In genomic region chr16:86180780-86181179, GRCh38 we compare ENCODE assay signal across 37 cellular contexts.
"Had no signal": no experiment of that assay in that cellular context is flagged by ENCODE, and none has a peak within 500 bp of the region (broad histone marks: within the 10 kb centered on the region; RNA-seq: fewer than 3 reads in every experiment).

No MANE protein-coding gene starts in this region.

- H3K4me3 ChIP-seq: adrenal gland, body of pancreas, esophagus squamous epithelium, gastroesophageal sphincter, heart right ventricle had no signal

- H3K27ac ChIP-seq: adrenal gland, body of pancreas, epithelial cell of prostate, esophagus squamous epithelium, gastroesophageal sphincter, heart right ventricle, WERI-Rb-1 had no signal

- ATAC-seq: activated CD4-positive, CD25-positive, alpha-beta regulatory T cell treated with anti-CD3 and anti-CD28 coated beads, Interleukin-2, amount 50 U/mL, for 24 hours; activated CD8-positive, alpha-beta memory T cell treated with anti-CD3 and anti-CD28 coated beads, Interleukin-2, amount 10 ng/mL, durations not matched to agents 7 days and 5 days; activated CD8-positive, alpha-beta T cell treated with anti-CD3 and anti-CD28 coated beads, Interleukin-2, amount 10 ng/mL, durations not matched to agents 7 days and 5 days; activated naive CD8-positive, alpha-beta T cell treated with anti-CD3 and anti-CD28 coated beads, Interleukin-2, amount 50 U/mL, for 24 hours; body of pancreas; gastroesophageal sphincter; heart right ventricle; T-helper 17 cell had no signal

- H3K36me3 Mint-ChIP-seq: activated CD4-positive, alpha-beta memory T cell treated with anti-CD3 and anti-CD28 coated beads for 36 hours; activated CD8-positive, alpha-beta memory T cell treated with anti-CD3 and anti-CD28 coated beads, Interleukin-2, amount 10 ng/mL, durations not matched to agents 7 days and 5 days; activated naive CD4-positive, alpha-beta T cell treated with anti-CD3 and anti-CD28 coated beads, Interleukin-2, amount 50 U/mL, for 24 hours; activated naive CD8-positive, alpha-beta T cell treated with anti-CD3 and anti-CD28 coated beads for 36 hours had no signal

- H3K4me3 Mint-ChIP-seq: activated B cell treated with CpG ODN at 0.5 μM for 24 hours; activated CD4-positive, alpha-beta memory T cell treated with anti-CD3 and anti-CD28 coated beads for 36 hours; activated CD8-positive, alpha-beta memory T cell treated with anti-CD3 and anti-CD28 coated beads, Interleukin-2, amount 10 ng/mL, durations not matched to agents 7 days and 5 days; activated CD8-positive, alpha-beta T cell treated with anti-CD3 and anti-CD28 coated beads, Interleukin-2, amount 10 ng/mL, durations not matched to agents 7 days and 5 days; activated naive CD4-positive, alpha-beta T cell treated with anti-CD3 and anti-CD28 coated beads for 36 hours; activated naive CD4-positive, alpha-beta T cell treated with anti-CD3 and anti-CD28 coated beads, Interleukin-2, amount 50 U/mL, for 24 hours; activated naive CD8-positive, alpha-beta T cell treated with anti-CD3 and anti-CD28 coated beads for 36 hours; activated naive CD8-positive, alpha-beta T cell treated with anti-CD3 and anti-CD28 coated beads, Interleukin-2, amount 50 U/mL, for 24 hours; activated T-helper 1 cell treated with anti-CD3 and anti-CD28 coated beads, Interleukin-12 subunit alpha, Interleukin-12 subunit beta, Interleukin-2, Interleukin-4 antibody, amounts not matched to agents 30 ng/mL and 10 ng/mL and 1 ng/mL, durations not matched to agents 14 hours and 24 hours and 36 hours; T-helper 17 cell; T-helper 2 cell treated with Interferon-gamma antibody and Interleukin-4, amounts not matched to agents 5 μg/mL and 100 μg/mL, for 36 hours had no signal

- H3K9me3 ChIP-seq: adrenal gland, body of pancreas, esophagus squamous epithelium, gastroesophageal sphincter had no signal

- H3K4me1 Mint-ChIP-seq: activated B cell treated with CpG ODN at 0.5 μM for 24 hours; activated CD8-positive, alpha-beta memory T cell treated with anti-CD3 and anti-CD28 coated beads, Interleukin-2, amount 10 ng/mL, durations not matched to agents 7 days and 5 days; activated naive CD4-positive, alpha-beta T cell treated with anti-CD3 and anti-CD28 coated beads, Interleukin-2, amount 50 U/mL, for 24 hours; activated naive CD8-positive, alpha-beta T cell treated with anti-CD3 and anti-CD28 coated beads for 36 hours; activated naive CD8-positive, alpha-beta T cell treated with anti-CD3 and anti-CD28 coated beads, Interleukin-2, amount 50 U/mL, for 24 hours; T-helper 17 cell had no signal

- DNase-seq: activated B cell treated with CpG ODN at 0.5 μM for 24 hours; activated CD4-positive, alpha-beta memory T cell treated with anti-CD3 and anti-CD28 coated beads for 36 hours; activated CD4-positive, alpha-beta T cell treated with anti-CD3 and anti-CD28 coated beads for 48 hours; activated CD4-positive, alpha-beta T cell treated with anti-CD3 and anti-CD28 coated beads, Interleukin-2, amount 50 U/mL, for 1 hour; activated CD8-positive, alpha-beta memory T cell treated with anti-CD3 and anti-CD28 coated beads, Interleukin-2, amount 10 ng/mL, durations not matched to agents 7 days and 5 days; activated CD8-positive, alpha-beta memory T cell treated with anti-CD3 and anti-CD28 coated beads, Interleukin-2, amount 50 U/mL, for 4 hours; activated CD8-positive, alpha-beta T cell treated with anti-CD3 and anti-CD28 coated beads, Interleukin-2, amount 10 ng/mL, durations not matched to agents 7 days and 5 days; activated effector memory CD4-positive, alpha-beta T cell treated with anti-CD3 and anti-CD28 coated beads, Interleukin-2, amount 50 U/mL, for 16 hours; activated naive CD4-positive, alpha-beta T cell treated with anti-CD3 and anti-CD28 coated beads for 36 hours; activated naive CD8-positive, alpha-beta T cell treated with anti-CD3 and anti-CD28 coated beads for 36 hours; activated naive CD8-positive, alpha-beta T cell treated with anti-CD3 and anti-CD28 coated beads, Interleukin-2, amount 50 U/mL, for 24 hours; activated T-cell treated with anti-CD3 and anti-CD28 coated beads, Interleukin-2, amount 50 U/mL, for 1 hour; activated T-cell treated with anti-CD3 and anti-CD28 coated beads, Interleukin-2, amount 50 U/mL, for 48 hours; adrenal gland; amygdala; aorta; body of pancreas; caudate nucleus; cortex of kidney; dermis blood vessel endothelial cell; effector CD8-positive, alpha-beta T cell; esophagus squamous epithelium; foreskin melanocyte; heart right ventricle; T-helper 17 cell; T1000; WERI-Rb-1 had no signal

- FAIRE-seq: colon, endometrium, endothelial cell of umbilical vein had no signal

- H3K27me3 ChIP-seq: adrenal gland, body of pancreas, esophagus squamous epithelium, gastroesophageal sphincter had no signal

- H3K36me3 ChIP-seq: adrenal gland, esophagus squamous epithelium, gastroesophageal sphincter, heart right ventricle, WERI-Rb-1 had no signal

- H3K27me3 Mint-ChIP-seq: activated CD4-positive, alpha-beta memory T cell treated with anti-CD3 and anti-CD28 coated beads for 36 hours; activated CD8-positive, alpha-beta memory T cell treated with anti-CD3 and anti-CD28 coated beads, Interleukin-2, amount 10 ng/mL, durations not matched to agents 7 days and 5 days; activated naive CD4-positive, alpha-beta T cell treated with anti-CD3 and anti-CD28 coated beads, Interleukin-2, amount 50 U/mL, for 24 hours; T-helper 17 cell had no signal

- H3K9me3 Mint-ChIP-seq: activated B cell treated with CpG ODN at 0.5 μM for 24 hours; activated CD4-positive, alpha-beta memory T cell treated with anti-CD3 and anti-CD28 coated beads for 36 hours; activated naive CD4-positive, alpha-beta T cell treated with anti-CD3 and anti-CD28 coated beads for 36 hours; activated naive CD4-positive, alpha-beta T cell treated with anti-CD3 and anti-CD28 coated beads, Interleukin-2, amount 50 U/mL, for 24 hours; activated naive CD8-positive, alpha-beta T cell treated with anti-CD3 and anti-CD28 coated beads, Interleukin-2, amount 50 U/mL, for 24 hours; activated T-helper 1 cell treated with anti-CD3 and anti-CD28 coated beads, Interleukin-12 subunit alpha, Interleukin-12 subunit beta, Interleukin-2, Interleukin-4 antibody, amounts not matched to agents 30 ng/mL and 10 ng/mL and 1 ng/mL, durations not matched to agents 14 hours and 24 hours and 36 hours; activated T-helper 2 cell treated with anti-CD3 and anti-CD28 coated beads, Interferon-gamma antibody, Interleukin-2, Interleukin-4, amounts not matched to agents 10 μg/mL and 5 μg/mL and 100 μg/mL, durations not matched to agents 14 hours and 24 hours and 36 hours; T-helper 2 cell treated with Interferon-gamma antibody and Interleukin-4, amounts not matched to agents 5 μg/mL and 100 μg/mL, for 36 hours had no signal

- H3K27ac Mint-ChIP-seq: activated B cell treated with CpG ODN at 0.5 μM for 24 hours; activated CD4-positive, alpha-beta memory T cell treated with anti-CD3 and anti-CD28 coated beads for 36 hours; activated CD8-positive, alpha-beta memory T cell treated with anti-CD3 and anti-CD28 coated beads, Interleukin-2, amount 10 ng/mL, durations not matched to agents 7 days and 5 days; activated CD8-positive, alpha-beta T cell treated with anti-CD3 and anti-CD28 coated beads, Interleukin-2, amount 10 ng/mL, durations not matched to agents 7 days and 5 days; activated naive CD4-positive, alpha-beta T cell treated with anti-CD3 and anti-CD28 coated beads for 36 hours; activated naive CD4-positive, alpha-beta T cell treated with anti-CD3 and anti-CD28 coated beads, Interleukin-2, amount 50 U/mL, for 24 hours; activated naive CD8-positive, alpha-beta T cell treated with anti-CD3 and anti-CD28 coated beads for 36 hours; activated naive CD8-positive, alpha-beta T cell treated with anti-CD3 and anti-CD28 coated beads, Interleukin-2, amount 50 U/mL, for 24 hours; activated T-helper 1 cell treated with anti-CD3 and anti-CD28 coated beads, Interleukin-12 subunit alpha, Interleukin-12 subunit beta, Interleukin-2, Interleukin-4 antibody, amounts not matched to agents 30 ng/mL and 10 ng/mL and 1 ng/mL, durations not matched to agents 14 hours and 24 hours and 36 hours; activated T-helper 2 cell treated with anti-CD3 and anti-CD28 coated beads, Interferon-gamma antibody, Interleukin-2, Interleukin-4, amounts not matched to agents 10 μg/mL and 5 μg/mL and 100 μg/mL, durations not matched to agents 14 hours and 24 hours and 36 hours; T-helper 17 cell; T-helper 2 cell treated with Interferon-gamma antibody and Interleukin-4, amounts not matched to agents 5 μg/mL and 100 μg/mL, for 36 hours had no signal

- H3K4me1 ChIP-seq: adrenal gland, body of pancreas, esophagus squamous epithelium, gastroesophageal sphincter, heart right ventricle had no signal
